Comparison of ENCODE assay signal across 9 cellular contexts in the genomic region with DNA sequence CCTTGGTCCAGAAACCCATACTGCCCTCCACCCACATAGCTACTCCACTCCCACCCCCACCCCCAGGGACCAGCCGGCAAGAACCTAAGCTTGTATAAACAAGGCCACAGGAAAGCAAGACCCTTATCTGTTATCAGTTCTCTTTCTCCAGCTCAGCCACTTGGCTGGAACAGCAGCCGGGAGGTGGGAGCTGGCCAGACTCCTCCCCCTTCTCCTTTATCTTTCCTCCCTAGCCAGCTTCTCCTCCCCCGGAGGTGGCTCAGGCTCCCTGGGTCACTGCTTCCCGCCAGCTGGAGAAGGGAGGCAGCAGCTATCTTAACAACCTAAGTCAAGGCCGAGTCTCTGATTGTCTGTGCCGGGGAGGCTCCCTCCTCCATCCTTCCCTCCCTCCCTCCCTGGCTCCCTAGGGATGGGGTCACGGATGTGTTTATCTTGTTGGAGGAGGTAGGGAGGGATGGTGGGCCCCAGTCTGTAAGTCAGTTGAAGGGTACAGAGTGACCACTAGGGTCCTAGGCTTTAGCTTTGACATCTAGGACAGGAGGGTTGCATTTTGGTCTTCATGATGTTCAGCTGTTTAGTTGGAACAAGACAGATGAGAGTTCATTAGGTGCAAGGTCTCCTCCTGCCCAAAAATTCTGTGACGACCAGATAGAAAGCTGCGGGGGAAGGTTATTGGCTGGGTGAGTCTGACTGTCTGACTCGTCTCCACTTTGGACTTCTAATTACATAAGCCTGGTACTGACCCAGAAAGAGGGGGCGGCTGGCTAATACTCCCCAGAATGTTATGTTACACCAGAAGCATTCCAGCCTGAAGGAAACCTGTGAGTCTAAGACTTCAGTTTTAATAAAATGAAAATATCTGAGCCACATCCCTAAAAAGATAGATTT. TPM values are rescaled to one million over a fixed set of nuclear protein-coding genes. Genes with fewer than 3 reads are reported as not detected.
DNase-seq lines count a peak whose midpoint lies in the region; ATAC-seq and TF ChIP-seq lines count a peak whose summit lies in the region.
"Had no signal": no experiment of that assay in that cellular context is flagged by ENCODE, and none has a peak within 500 bp of the region (broad histone marks: within the 10 kb centered on the region; RNA-seq: fewer than 3 reads in every experiment).

No MANE protein-coding gene starts in this region.

- H3K9me3 Mint-ChIP-seq in endothelial cell (ENCODE audit: unreplicated experiment): no peaks in the 10 kb centered on the region

- no peak for TF ChIP-seq CTCF in endothelial cell (IDR thresholded peaks at IDR 0.05; ENCODE audit: unreplicated experiment)

- peak; percentile 40 for DNase-seq in A172 (ENCODE audit: low spot score)
- DNase-seq in NCI-H146 treated with DMSO at 0.1 percent for 48 hours (lab: John Stamatoyannopoulos, UW; ENCODE audit: unreplicated experiment): peak; percentile 32
- peak; percentile 51 for DNase-seq in endothelial cell (ENCODE audit: low spot score)
- DNase-seq in mucosa of gallbladder (ENCODE audit: low spot score): peak; percentile 53
- no peak for DNase-seq in GOT3 (lab: John Stamatoyannopoulos, UW)
- DNase-seq in dedifferentiated amniotic fluid mesenchymal stem cell (ENCODE audit: extremely low spot score): no peak
- DNase-seq in activated CD4-positive, alpha-beta T cell treated with anti-CD3 and anti-CD28 coated beads, Interleukin-2, amount 50 U/mL, for 4 hours: no peak

- H3K27ac Mint-ChIP-seq in endothelial cell (ENCODE audit: unreplicated experiment): no peak overlapping the region
- H3K27ac Mint-ChIP-seq: B cell had no signal

- no peaks in the 10 kb centered on the region for H3K36me3 Mint-ChIP-seq in endothelial cell (ENCODE audit: low read depth, unreplicated experiment)

- peak overlapping the region; percentile 31 for H3K4me3 Mint-ChIP-seq in endothelial cell (ENCODE audit: unreplicated experiment)
- H3K4me3 Mint-ChIP-seq: B cell had no signal

- no peak for ATAC-seq in HG03196 (IDR thresholded peaks at IDR 0.05; ENCODE audit: unreplicated experiment)

- peaks cover 48% of the 10 kb centered on the region for H3K4me1 Mint-ChIP-seq in endothelial cell (ENCODE audit: unreplicated experiment)

- peaks cover 6% of the 10 kb centered on the region for H3K27me3 Mint-ChIP-seq in endothelial cell (ENCODE audit: unreplicated experiment)
- H3K27me3 Mint-ChIP-seq: B cell had no signal

RNA-seq across cellular contexts. Expression of gene ZFP36L1, which starts 29.7 kb away (rescaled TPM):
- 39.7 and 49.7 TPM in 2 replicates for total RNA-seq in A172 (2014; rRNA removed; shearing (Covaris generic))
- total RNA-seq in endothelial cell (ENCODE audit: unreplicated experiment): 385 TPM
- 398 TPM for total RNA-seq in mucosa of gallbladder

Comparison
In these comparisons a context has a peak if more than half of its experiments do, and no peak if none do; other contexts are left out.
1. DNase-seq: peak in A172 (single experiment), NCI-H146 treated with DMSO at 0.1 percent for 48 hours (single experiment), endothelial cell (single experiment) and mucosa of gallbladder (single experiment); none in GOT3 (single experiment), dedifferentiated amniotic fluid mesenchymal stem cell (single experiment) and activated CD4-positive, alpha-beta T cell treated with anti-CD3 and anti-CD28 coated beads, Interleukin-2, amount 50 U/mL, for 4 hours (0 of 2).